ENCODE assay signal across 1 cellular context in genomic region chr16:56577300-56577625, GRCh38.
A peak's percentile ranks its signal among the peaks of the same experiment; 100 is the strongest.
TF ChIP-seq lines count a peak whose summit lies in the region.

No MANE protein-coding gene starts in this region.

TF ChIP-seq in GM12878, 131 proteins besides CTCF, POLR2A, EP300 and RAD21:
- 0 out of 2 replicates have a peak, but pooled peaks have one; percentile 32 for TF ChIP-seq NBN (IDR thresholded peaks at IDR 0.05)
- no peak for TF ChIP-seq ZNF274 (IDR thresholded peaks at IDR 0.05; ENCODE audit: insufficient read depth, insufficient read length)
- TF ChIP-seq ZNF207 (IDR thresholded peaks at IDR 0.05; ENCODE audit: borderline replicate concordance): 0 out of 2 replicates have a peak, but pooled peaks have one; percentile 5
